In genomic region chr14:34496679-34497513, GRCh38 we compare ENCODE assay signal across 8 cellular contexts. TPM values are rescaled to one million over a fixed set of nuclear protein-coding genes. Genes with fewer than 3 reads are reported as not detected.
DNase-seq lines count a peak whose midpoint lies in the region; ATAC-seq and TF ChIP-seq lines count a peak whose summit lies in the region.

No MANE protein-coding gene starts in this region.

- H3K36me3 ChIP-seq in upper lobe of left lung = no peaks in the 10 kb centered on the region

- 63 to 70% methylated on average over 10 to 14 of the region's 14 CpGs for WGBS in upper lobe of left lung, 2 donors

- H3K4me1 ChIP-seq in upper lobe of left lung = peaks cover 0 to 5% (median 0%) of the 10 kb centered on the region in 4 donors

- H3K27ac ChIP-seq in upper lobe of left lung = peak overlapping the region; percentile 50 to 69 (median 51)

- TF ChIP-seq CTCF in AG10803 (conservative IDR thresholded peaks at IDR 0.05; ENCODE audit: low read length) (peak; percentile 50), upper lobe of left lung (IDR thresholded peaks at IDR 0.05) (no peak)

- peak; percentile 78 to 96 for ATAC-seq in upper lobe of left lung (ENCODE audit: low FRiP score in 2 of 2)

- peak in 2 of 4 donors; percentile 18 to 24 for TF ChIP-seq EP300 in upper lobe of left lung (IDR thresholded peaks at IDR 0.05)

- peak in 1 of 4 donors; percentile 24 for TF ChIP-seq POLR2A in upper lobe of left lung (IDR thresholded peaks at IDR 0.05)

- H3K9me3 ChIP-seq in upper lobe of left lung = no peaks in the 10 kb centered on the region

- H3K27me3 ChIP-seq in upper lobe of left lung = no peaks in the 10 kb centered on the region

- DNase-seq in AG10803 (ENCODE audit: low read depth) = peak; percentile 98
- peak; percentile 67 for DNase-seq in NOMO-1 treated with dmso at 0.1 percent for 144 hours (lab: John Stamatoyannopoulos, UW; ENCODE audit: unreplicated experiment)
- DNase-seq in epidermal melanocyte (ENCODE audit: insufficient read length, low spot score) = peak; percentile 86
- DNase-seq in medulla oblongata (ENCODE audit: extremely low spot score) = peak; percentile 89
- peak in 1 of 2 donors; percentile 57 for DNase-seq in upper lobe of left lung
- no peak for DNase-seq in GM19240 (ENCODE audit: insufficient read length, low spot score)
- DNase-seq in NCI-H1048 (lab: John Stamatoyannopoulos, UW) = no peak
- DNase-seq in DMS79 (lab: John Stamatoyannopoulos, UW) = no peak

- H3K4me3 ChIP-seq in AG10803 (ENCODE audit: low read length) (peak overlapping the region; percentile 28), upper lobe of left lung (peak overlapping the region in 1 of 4 donors; percentile 15)

RNA-seq across cellular contexts. Expression of gene SPTSSA, which starts 34.9 kb away (rescaled TPM):
- 100 to 1,000 TPM in 1 of 6 donors, 10 to 100 TPM in 5; 22.5 to 106 (median 42.1) TPM for total RNA-seq in upper lobe of left lung

RNA-seq across cellular contexts. Expression of gene EAPP, which starts 42.6 kb away (rescaled TPM):
- 10 to 100 TPM; 12.5 to 30.6 (median 27.6) TPM for total RNA-seq in upper lobe of left lung

Comparison
In these comparisons a context has a peak if more than half of its experiments do, and no peak if none do; other contexts are left out.
1. DNase-seq: peak in AG10803 (single experiment), NOMO-1 treated with dmso at 0.1 percent for 144 hours (single experiment), epidermal melanocyte (single experiment) and medulla oblongata (single experiment); none in GM19240 (single experiment), NCI-H1048 (single experiment) and DMS79 (single experiment).